In genomic region chr19:55382013-55382412, GRCh38 we compare ENCODE assay signal across 1 cellular context.
TF ChIP-seq lines count a peak whose summit lies in the region.

No MANE protein-coding gene starts in this region.

TF ChIP-seq in H1, 55 proteins besides CTCF, POLR2A, EP300 and RAD21:
- no peak for TF ChIP-seq EGR1 (IDR thresholded peaks at IDR 0.05; ENCODE audit: borderline replicate concordance, low read depth, low read length)
- TF ChIP-seq CTBP2 (IDR thresholded peaks at IDR 0.05; ENCODE audit: borderline replicate concordance, insufficient read depth, insufficient read length, low read length) = no peak
- TF ChIP-seq TEAD4 (IDR thresholded peaks at IDR 0.05; ENCODE audit: low read depth, low read length) = no peak
- no peak for TF ChIP-seq MAFK (IDR thresholded peaks at IDR 0.05; ENCODE audit: low read depth, low read length)
- no peak for TF ChIP-seq SRF (IDR thresholded peaks at IDR 0.05; ENCODE audit: low read depth, low read length)
- TF ChIP-seq FOSL1 (IDR thresholded peaks at IDR 0.05; ENCODE audit: insufficient read depth, low read depth, low read length) = no peak
- no peak for TF ChIP-seq SAP30 (IDR thresholded peaks at IDR 0.05; ENCODE audit: insufficient read depth, insufficient replicate concordance, low read length)
- TF ChIP-seq SIN3A (conservative IDR thresholded peaks at IDR 0.05 in 1 of 2, IDR thresholded peaks at IDR 0.05 in 1 of 2; ENCODE audit: low read depth in 1 of 2, low read length in 2 of 2) = no peak
- TF ChIP-seq TCF12 (IDR thresholded peaks at IDR 0.05; ENCODE audit: low read depth, low read length) = no peak
- TF ChIP-seq RFX5 (IDR thresholded peaks at IDR 0.05; ENCODE audit: borderline replicate concordance, low read depth, low read length) = no peak
